In the genomic region with DNA sequence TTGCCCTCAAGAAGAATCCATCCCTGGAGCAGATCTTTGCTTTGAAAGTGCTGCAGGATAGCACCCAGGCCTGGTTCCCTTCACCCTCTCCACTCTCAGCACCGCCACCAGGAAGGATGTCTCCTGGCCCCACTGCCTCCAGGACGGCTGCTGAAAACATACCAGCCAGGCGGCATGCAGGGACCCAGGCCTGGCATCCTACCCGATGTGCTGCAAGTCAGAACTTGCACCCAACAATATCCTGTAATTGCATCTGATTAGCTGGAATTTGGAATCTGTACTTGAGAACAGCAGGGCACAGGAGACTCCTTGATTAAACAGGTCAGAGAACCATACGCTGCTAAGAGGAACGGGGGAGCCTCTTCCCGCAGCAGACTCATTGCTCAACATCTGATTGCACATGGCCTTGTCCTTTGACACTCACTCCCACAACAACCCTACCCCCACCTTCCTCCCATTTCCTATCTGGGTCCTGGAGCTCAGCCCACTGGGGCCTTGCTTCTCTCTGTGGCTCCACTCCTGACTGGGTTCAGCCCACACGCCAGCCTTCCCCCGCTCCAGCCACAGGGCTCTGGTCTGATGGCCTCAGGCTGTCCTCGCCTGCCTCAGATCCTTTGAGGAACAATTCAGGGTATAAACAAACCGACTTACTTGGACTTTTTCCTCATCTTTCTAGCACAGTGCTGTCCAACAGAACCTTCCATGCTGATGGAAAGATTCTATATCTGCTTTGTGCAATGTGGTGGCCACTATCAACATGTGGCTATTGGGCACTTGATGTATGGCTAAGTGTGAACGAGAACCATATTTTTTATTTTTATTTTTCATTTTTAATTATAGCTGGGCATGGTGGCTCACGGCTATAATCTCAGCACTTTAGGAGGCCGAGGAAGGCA, we compare ENCODE assay signal across 1 cellular context.
TF ChIP-seq lines count a peak whose summit lies in the region.

No MANE protein-coding gene starts in this region.

TF ChIP-seq in HepG2, 621 proteins besides CTCF, POLR2A, EP300 and RAD21 (continued from another document and continues in another):
- peak; percentile 88; the same call in 1 of the 2 replicates for TF ChIP-seq ZSCAN25 (CRISPR knock-in tag; IDR thresholded peaks at IDR 0.05)
- TF ChIP-seq MEF2D (CRISPR knock-in tag; IDR thresholded peaks at IDR 0.05) = peak; percentile 95
- peak; percentile 98 for TF ChIP-seq POGZ (CRISPR knock-in tag; IDR thresholded peaks at IDR 0.05)
- no peak for TF ChIP-seq ZNF382 (CRISPR knock-in tag; IDR thresholded peaks at IDR 0.05; ENCODE audit: borderline replicate concordance)
- TF ChIP-seq DR1 (CRISPR knock-in tag; IDR thresholded peaks at IDR 0.05) = no peak; the same call in 1 of the 2 replicates
- TF ChIP-seq SRF (IDR thresholded peaks at IDR 0.05; ENCODE audit: low read depth, low read length) = 0 out of 2 replicates have a peak, but pooled peaks have one; percentile 21
- TF ChIP-seq, protein P1, sequence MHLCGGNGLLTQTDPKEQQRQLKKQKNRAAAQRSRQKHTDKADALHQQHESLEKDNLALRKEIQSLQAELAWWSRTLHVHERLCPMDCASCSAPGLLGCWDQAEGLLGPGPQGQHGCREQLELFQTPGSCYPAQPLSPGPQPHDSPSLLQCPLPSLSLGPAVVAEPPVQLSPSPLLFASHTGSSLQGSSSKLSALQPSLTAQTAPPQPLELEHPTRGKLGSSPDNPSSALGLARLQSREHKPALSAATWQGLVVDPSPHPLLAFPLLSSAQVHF (CRISPR knock-in tag; IDR thresholded peaks at IDR 0.05) = no peak
- peak; percentile 92 for TF ChIP-seq MED8 (CRISPR knock-in tag; IDR thresholded peaks at IDR 0.05; ENCODE audit: insufficient replicate concordance)
- TF ChIP-seq ZNF83 (CRISPR knock-in tag; IDR thresholded peaks at IDR 0.05; ENCODE audit: borderline replicate concordance) = peak; percentile 94
- TF ChIP-seq NR2F2 (IDR thresholded peaks at IDR 0.05; ENCODE audit: borderline replicate concordance, low read depth) = peak; percentile 93
- TF ChIP-seq ARNT2 (CRISPR knock-in tag; IDR thresholded peaks at IDR 0.05; ENCODE audit: low read depth) = peak; percentile 77; the same call in 1 of the 2 replicates
- peak; percentile 99 for TF ChIP-seq ZBTB38 (CRISPR knock-in tag; IDR thresholded peaks at IDR 0.05)
- TF ChIP-seq ZEB1 (IDR thresholded peaks at IDR 0.05; ENCODE audit: insufficient replicate concordance, low read depth) = peak; percentile 75
- TF ChIP-seq GLI4 (CRISPR knock-in tag; IDR thresholded peaks at IDR 0.05; ENCODE audit: borderline replicate concordance) = peak; percentile 95; the same call in 1 of the 2 replicates
- TF ChIP-seq, protein P2, sequence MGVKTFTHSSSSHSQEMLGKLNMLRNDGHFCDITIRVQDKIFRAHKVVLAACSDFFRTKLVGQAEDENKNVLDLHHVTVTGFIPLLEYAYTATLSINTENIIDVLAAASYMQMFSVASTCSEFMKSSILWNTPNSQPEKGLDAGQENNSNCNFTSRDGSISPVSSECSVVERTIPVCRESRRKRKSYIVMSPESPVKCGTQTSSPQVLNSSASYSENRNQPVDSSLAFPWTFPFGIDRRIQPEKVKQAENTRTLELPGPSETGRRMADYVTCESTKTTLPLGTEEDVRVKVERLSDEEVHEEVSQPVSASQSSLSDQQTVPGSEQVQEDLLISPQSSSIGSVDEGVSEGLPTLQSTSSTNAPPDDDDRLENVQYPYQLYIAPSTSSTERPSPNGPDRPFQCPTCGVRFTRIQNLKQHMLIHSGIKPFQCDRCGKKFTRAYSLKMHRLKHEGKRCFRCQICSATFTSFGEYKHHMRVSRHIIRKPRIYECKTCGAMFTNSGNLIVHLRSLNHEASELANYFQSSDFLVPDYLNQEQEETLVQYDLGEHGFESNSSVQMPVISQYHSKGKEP (CRISPR knock-in tag; IDR thresholded peaks at IDR 0.05) = peak; percentile 80; the same call in 1 of the 2 replicates
- TF ChIP-seq ZNF562 (CRISPR knock-in tag; IDR thresholded peaks at IDR 0.05; ENCODE audit: borderline replicate concordance) = no peak
- TF ChIP-seq SAFB2 (CRISPR knock-in tag; IDR thresholded peaks at IDR 0.05; ENCODE audit: borderline replicate concordance, low read depth) = peak; percentile 87; the same call in 1 of the 2 replicates
- TF ChIP-seq ZNF547 (CRISPR knock-in tag; IDR thresholded peaks at IDR 0.05) = peak; percentile 91
- no peak for TF ChIP-seq MAFG (CRISPR knock-in tag; IDR thresholded peaks at IDR 0.05)
- peak; percentile 98 for TF ChIP-seq ZNF431 (CRISPR knock-in tag; IDR thresholded peaks at IDR 0.05; ENCODE audit: borderline replicate concordance, low read depth)
- TF ChIP-seq HMG20A (CRISPR knock-in tag; IDR thresholded peaks at IDR 0.05; ENCODE audit: borderline replicate concordance) = peak; percentile 98
- TF ChIP-seq TBP (CRISPR knock-in tag; IDR thresholded peaks at IDR 0.05) = no peak; the same call in 1 of the 2 replicates
- TF ChIP-seq, protein P3, sequence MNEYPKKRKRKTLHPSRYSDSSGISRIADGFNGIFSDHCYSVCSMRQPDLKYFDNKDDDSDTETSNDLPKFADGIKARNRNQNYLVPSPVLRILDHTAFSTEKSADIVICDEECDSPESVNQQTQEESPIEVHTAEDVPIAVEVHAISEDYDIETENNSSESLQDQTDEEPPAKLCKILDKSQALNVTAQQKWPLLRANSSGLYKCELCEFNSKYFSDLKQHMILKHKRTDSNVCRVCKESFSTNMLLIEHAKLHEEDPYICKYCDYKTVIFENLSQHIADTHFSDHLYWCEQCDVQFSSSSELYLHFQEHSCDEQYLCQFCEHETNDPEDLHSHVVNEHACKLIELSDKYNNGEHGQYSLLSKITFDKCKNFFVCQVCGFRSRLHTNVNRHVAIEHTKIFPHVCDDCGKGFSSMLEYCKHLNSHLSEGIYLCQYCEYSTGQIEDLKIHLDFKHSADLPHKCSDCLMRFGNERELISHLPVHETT (CRISPR knock-in tag; conservative IDR thresholded peaks at IDR 0.05) = peak; percentile 93
- no peak; the same call in 1 of the 2 replicates for TF ChIP-seq ZNF709 (CRISPR knock-in tag; IDR thresholded peaks at IDR 0.05)
- peak; percentile 89 for TF ChIP-seq ZNF781 (CRISPR knock-in tag; IDR thresholded peaks at IDR 0.05; ENCODE audit: borderline replicate concordance, not compliant biosample characterization)
- peak; percentile 88; the same call in 1 of the 2 replicates for TF ChIP-seq STAT5B (CRISPR knock-in tag; IDR thresholded peaks at IDR 0.05)
- TF ChIP-seq ZBTB1 (CRISPR knock-in tag; IDR thresholded peaks at IDR 0.05; ENCODE audit: borderline replicate concordance) = peak; percentile 77; the same call in 1 of the 2 replicates
- TF ChIP-seq, protein P4, sequence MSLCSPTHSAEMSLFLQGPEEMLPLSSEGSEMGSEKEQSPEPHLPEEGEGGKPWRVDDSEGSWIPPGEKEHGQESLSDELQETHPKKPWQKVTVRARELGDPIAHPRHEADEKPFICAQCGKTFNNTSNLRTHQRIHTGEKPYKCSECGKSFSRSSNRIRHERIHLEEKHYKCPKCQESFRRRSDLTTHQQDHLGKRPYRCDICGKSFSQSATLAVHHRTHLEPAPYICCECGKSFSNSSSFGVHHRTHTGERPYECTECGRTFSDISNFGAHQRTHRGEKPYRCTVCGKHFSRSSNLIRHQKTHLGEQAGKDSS (CRISPR knock-in tag; IDR thresholded peaks at IDR 0.05; ENCODE audit: borderline replicate concordance, low read depth) = peak; percentile 95; the same call in 1 of the 2 replicates
- peak; percentile 98 for TF ChIP-seq HOXA3 (CRISPR knock-in tag; IDR thresholded peaks at IDR 0.05)
- TF ChIP-seq KAT2B (IDR thresholded peaks at IDR 0.05; ENCODE audit: borderline replicate concordance, low read depth, low read length) = no peak
- peak; percentile 54 for TF ChIP-seq WIZ (CRISPR knock-in tag; IDR thresholded peaks at IDR 0.05)
- TF ChIP-seq MEIS2 (CRISPR knock-in tag; IDR thresholded peaks at IDR 0.05) = peak; percentile 98
- TF ChIP-seq, protein P5, sequence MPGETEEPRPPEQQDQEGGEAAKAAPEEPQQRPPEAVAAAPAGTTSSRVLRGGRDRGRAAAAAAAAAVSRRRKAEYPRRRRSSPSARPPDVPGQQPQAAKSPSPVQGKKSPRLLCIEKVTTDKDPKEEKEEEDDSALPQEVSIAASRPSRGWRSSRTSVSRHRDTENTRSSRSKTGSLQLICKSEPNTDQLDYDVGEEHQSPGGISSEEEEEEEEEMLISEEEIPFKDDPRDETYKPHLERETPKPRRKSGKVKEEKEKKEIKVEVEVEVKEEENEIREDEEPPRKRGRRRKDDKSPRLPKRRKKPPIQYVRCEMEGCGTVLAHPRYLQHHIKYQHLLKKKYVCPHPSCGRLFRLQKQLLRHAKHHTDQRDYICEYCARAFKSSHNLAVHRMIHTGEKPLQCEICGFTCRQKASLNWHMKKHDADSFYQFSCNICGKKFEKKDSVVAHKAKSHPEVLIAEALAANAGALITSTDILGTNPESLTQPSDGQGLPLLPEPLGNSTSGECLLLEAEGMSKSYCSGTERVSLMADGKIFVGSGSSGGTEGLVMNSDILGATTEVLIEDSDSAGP (CRISPR knock-in tag; IDR thresholded peaks at IDR 0.05; ENCODE audit: borderline replicate concordance) = peak; percentile 94
- TF ChIP-seq ZNF660 (CRISPR knock-in tag; IDR thresholded peaks at IDR 0.05; ENCODE audit: borderline replicate concordance, low read depth) = no peak
- TF ChIP-seq ZMAT3 (CRISPR knock-in tag; conservative IDR thresholded peaks at IDR 0.05) = peak; percentile 93
- peak; percentile 95 for TF ChIP-seq ZNF670 (CRISPR knock-in tag; IDR thresholded peaks at IDR 0.05; ENCODE audit: borderline replicate concordance)
- TF ChIP-seq KLF12 (CRISPR knock-in tag; IDR thresholded peaks at IDR 0.05; ENCODE audit: borderline replicate concordance) = no peak
- TF ChIP-seq, protein P6, sequence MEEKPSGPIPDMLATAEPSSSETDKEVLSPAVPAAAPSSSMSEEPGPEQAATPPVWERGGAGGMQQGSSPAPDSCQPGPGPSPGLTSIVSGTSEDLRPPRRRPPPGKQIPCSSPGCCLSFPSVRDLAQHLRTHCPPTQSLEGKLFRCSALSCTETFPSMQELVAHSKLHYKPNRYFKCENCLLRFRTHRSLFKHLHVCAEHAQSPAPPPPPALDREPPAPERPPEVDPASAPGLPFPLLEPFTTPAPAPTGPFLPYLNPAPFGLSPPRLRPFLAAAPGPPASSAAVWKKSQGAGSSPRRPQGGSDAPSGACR (CRISPR knock-in tag; IDR thresholded peaks at IDR 0.05) = peak; percentile 99
- TF ChIP-seq ZFP36L2 (CRISPR knock-in tag; IDR thresholded peaks at IDR 0.05) = 0 out of 2 replicates have a peak, but pooled peaks have one; percentile 6
- TF ChIP-seq RFXANK (CRISPR knock-in tag; IDR thresholded peaks at IDR 0.05) = peak; percentile 88; the same call in 1 of the 2 replicates
- TF ChIP-seq EZH2 (conservative IDR thresholded peaks at IDR 0.05; ENCODE audit: low read depth, low read length) = no peak
- TF ChIP-seq KDM6A (CRISPR knock-in tag; IDR thresholded peaks at IDR 0.05; ENCODE audit: low read depth) = peak; percentile 98
- TF ChIP-seq, protein P7, sequence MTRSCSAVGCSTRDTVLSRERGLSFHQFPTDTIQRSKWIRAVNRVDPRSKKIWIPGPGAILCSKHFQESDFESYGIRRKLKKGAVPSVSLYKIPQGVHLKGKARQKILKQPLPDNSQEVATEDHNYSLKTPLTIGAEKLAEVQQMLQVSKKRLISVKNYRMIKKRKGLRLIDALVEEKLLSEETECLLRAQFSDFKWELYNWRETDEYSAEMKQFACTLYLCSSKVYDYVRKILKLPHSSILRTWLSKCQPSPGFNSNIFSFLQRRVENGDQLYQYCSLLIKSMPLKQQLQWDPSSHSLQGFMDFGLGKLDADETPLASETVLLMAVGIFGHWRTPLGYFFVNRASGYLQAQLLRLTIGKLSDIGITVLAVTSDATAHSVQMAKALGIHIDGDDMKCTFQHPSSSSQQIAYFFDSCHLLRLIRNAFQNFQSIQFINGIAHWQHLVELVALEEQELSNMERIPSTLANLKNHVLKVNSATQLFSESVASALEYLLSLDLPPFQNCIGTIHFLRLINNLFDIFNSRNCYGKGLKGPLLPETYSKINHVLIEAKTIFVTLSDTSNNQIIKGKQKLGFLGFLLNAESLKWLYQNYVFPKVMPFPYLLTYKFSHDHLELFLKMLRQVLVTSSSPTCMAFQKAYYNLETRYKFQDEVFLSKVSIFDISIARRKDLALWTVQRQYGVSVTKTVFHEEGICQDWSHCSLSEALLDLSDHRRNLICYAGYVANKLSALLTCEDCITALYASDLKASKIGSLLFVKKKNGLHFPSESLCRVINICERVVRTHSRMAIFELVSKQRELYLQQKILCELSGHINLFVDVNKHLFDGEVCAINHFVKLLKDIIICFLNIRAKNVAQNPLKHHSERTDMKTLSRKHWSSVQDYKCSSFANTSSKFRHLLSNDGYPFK (CRISPR knock-in tag; IDR thresholded peaks at IDR 0.05; ENCODE audit: borderline replicate concordance) = peak; percentile 93
- no peak; the same call in 1 of the 2 replicates for TF ChIP-seq SIN3B (IDR thresholded peaks at IDR 0.05; ENCODE audit: low read length)
- peak; percentile 86 for TF ChIP-seq GATAD1 (CRISPR knock-in tag; IDR thresholded peaks at IDR 0.05)
- TF ChIP-seq SMARCC2 (IDR thresholded peaks at IDR 0.05) = no peak
- peak; percentile 100 for TF ChIP-seq ZNF350 (CRISPR knock-in tag; IDR thresholded peaks at IDR 0.05; ENCODE audit: borderline replicate concordance, low read depth)
- TF ChIP-seq, protein P8, sequence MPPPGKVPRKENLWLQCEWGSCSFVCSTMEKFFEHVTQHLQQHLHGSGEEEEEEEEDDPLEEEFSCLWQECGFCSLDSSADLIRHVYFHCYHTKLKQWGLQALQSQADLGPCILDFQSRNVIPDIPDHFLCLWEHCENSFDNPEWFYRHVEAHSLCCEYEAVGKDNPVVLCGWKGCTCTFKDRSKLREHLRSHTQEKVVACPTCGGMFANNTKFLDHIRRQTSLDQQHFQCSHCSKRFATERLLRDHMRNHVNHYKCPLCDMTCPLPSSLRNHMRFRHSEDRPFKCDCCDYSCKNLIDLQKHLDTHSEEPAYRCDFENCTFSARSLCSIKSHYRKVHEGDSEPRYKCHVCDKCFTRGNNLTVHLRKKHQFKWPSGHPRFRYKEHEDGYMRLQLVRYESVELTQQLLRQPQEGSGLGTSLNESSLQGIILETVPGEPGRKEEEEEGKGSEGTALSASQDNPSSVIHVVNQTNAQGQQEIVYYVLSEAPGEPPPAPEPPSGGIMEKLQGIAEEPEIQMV (CRISPR knock-in tag; IDR thresholded peaks at IDR 0.05; ENCODE audit: low read depth) = peak; percentile 87
- TF ChIP-seq, protein P9, sequence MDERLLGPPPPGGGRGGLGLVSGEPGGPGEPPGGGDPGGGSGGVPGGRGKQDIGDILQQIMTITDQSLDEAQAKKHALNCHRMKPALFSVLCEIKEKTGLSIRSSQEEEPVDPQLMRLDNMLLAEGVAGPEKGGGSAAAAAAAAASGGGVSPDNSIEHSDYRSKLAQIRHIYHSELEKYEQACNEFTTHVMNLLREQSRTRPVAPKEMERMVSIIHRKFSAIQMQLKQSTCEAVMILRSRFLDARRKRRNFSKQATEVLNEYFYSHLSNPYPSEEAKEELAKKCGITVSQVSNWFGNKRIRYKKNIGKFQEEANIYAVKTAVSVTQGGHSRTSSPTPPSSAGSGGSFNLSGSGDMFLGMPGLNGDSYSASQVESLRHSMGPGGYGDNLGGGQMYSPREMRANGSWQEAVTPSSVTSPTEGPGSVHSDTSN (CRISPR knock-in tag; IDR thresholded peaks at IDR 0.05) = no peak
- TF ChIP-seq PCBP2 (optimal IDR thresholded peaks at IDR 0.05; ENCODE audit: low read depth, low read length, poor library complexity, severe bottlenecking) = peak; percentile 25
- peak; percentile 96 for TF ChIP-seq ZSCAN31 (CRISPR knock-in tag; IDR thresholded peaks at IDR 0.05; ENCODE audit: low read depth)
- peak; percentile 90 for TF ChIP-seq ZNF713 (CRISPR knock-in tag; IDR thresholded peaks at IDR 0.05)
- TF ChIP-seq, protein P10, sequence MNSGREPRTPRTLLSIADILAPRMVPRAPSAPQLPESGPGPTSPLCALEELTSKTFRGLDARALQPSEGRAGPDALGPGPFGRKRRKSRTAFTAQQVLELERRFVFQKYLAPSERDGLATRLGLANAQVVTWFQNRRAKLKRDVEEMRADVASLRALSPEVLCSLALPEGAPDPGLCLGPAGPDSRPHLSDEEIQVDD (CRISPR knock-in tag; IDR thresholded peaks at IDR 0.05; ENCODE audit: borderline replicate concordance) = peak; percentile 72; the same call in 1 of the 2 replicates
